ENCODE assay signal across 13 cellular contexts in genomic region chr5:65799857-65800256, GRCh38.
"Had no signal": no experiment of that assay in that cellular context is flagged by ENCODE, and none has a peak within 500 bp of the region (broad histone marks: within the 10 kb centered on the region; RNA-seq: fewer than 3 reads in every experiment).

No MANE protein-coding gene starts in this region.

- H3K27ac ChIP-seq: foreskin keratinocyte, heart left ventricle, neutrophil, stomach, thyroid gland had no signal

- DNase-seq: foreskin keratinocyte; heart left ventricle; hippocampal formation; mesendoderm; naive B cell; nephron progenitor cell; posterior cingulate gyrus; small intestine; stimulated activated CD4-positive, alpha-beta T cell treated with anti-CD3 and anti-CD28 coated beads, Interleukin-12 subunit alpha, Interleukin-12 subunit beta, amount 100 ng/mL, for 4 hours; stimulated activated naive CD4-positive, alpha-beta T cell; stomach; thyroid gland had no signal

- ATAC-seq: foreskin keratinocyte, heart left ventricle had no signal
